ENCODE assay signal across 8 cellular contexts in genomic region chr12:14768823-14769405, GRCh38. TPM values are rescaled to one million over a fixed set of nuclear protein-coding genes. Genes with fewer than 3 reads are reported as not detected.
DNase-seq lines count a peak whose midpoint lies in the region; ATAC-seq and TF ChIP-seq lines count a peak whose summit lies in the region.

No MANE protein-coding gene starts in this region.

- H3K4me1 Mint-ChIP-seq in naive thymus-derived CD8-positive, alpha-beta T cell, result peaks cover 22 to 73% (median 42%) of the 10 kb centered on the region in 4 donors

- peak overlapping the region in 17 of 59 donors; percentile 85 to 98 (median 93) for H3K27ac ChIP-seq in dorsolateral prefrontal cortex
- H3K27ac ChIP-seq in upper lobe of right lung, result peak overlapping the region; percentile 99

- peak overlapping the region; percentile 89 to 98 (median 96) for H3K4me3 Mint-ChIP-seq in naive thymus-derived CD8-positive, alpha-beta T cell

- intact Hi-C loops in dorsolateral prefrontal cortex (cut with DNase I) (no loop called here), upper lobe of right lung (cut with DNase I) (no loop called here)

- H3K27me3 ChIP-seq in GM06990 (replicated peaks; ENCODE audit: control insufficient read depth, insufficient read depth, low read length), result no peaks in the 10 kb centered on the region
- H3K27me3 ChIP-seq in dorsolateral prefrontal cortex, result no peaks in the 10 kb centered on the region
- H3K27me3 ChIP-seq in upper lobe of right lung, result no peaks in the 10 kb centered on the region

- TF ChIP-seq CTCF in GM06990 (IDR thresholded peaks at IDR 0.05; ENCODE audit: insufficient read depth, low read length, poor library complexity, severe bottlenecking) (no peak), dorsolateral prefrontal cortex (IDR thresholded peaks at IDR 0.05 in 54 of 56, conservative IDR thresholded peaks at IDR 0.05 in 2 of 56; ENCODE audit: low read depth in 1 of 56, partially characterized antibody in 56 of 56) (no peak), upper lobe of right lung (IDR thresholded peaks at IDR 0.05) (no peak)

- H3K4me3 ChIP-seq in GM06990 (replicated peaks; ENCODE audit: low read depth, low read length) (peak overlapping the region; percentile 79), dorsolateral prefrontal cortex (peak overlapping the region in 58 of 59 donors; percentile 71 to 98 (median 86)), upper lobe of right lung (peak overlapping the region; percentile 97)

- peaks cover 12% of the 10 kb centered on the region for H3K4me1 ChIP-seq in upper lobe of right lung

- ATAC-seq in naive thymus-derived CD8-positive, alpha-beta T cell, result no peak
- ATAC-seq in upper lobe of right lung (no peak), HG02642 (IDR thresholded peaks at IDR 0.05; ENCODE audit: poor library complexity, unreplicated experiment) (no peak)

- peaks cover 2% of the 10 kb centered on the region for H3K36me3 ChIP-seq in GM06990 (ENCODE audit: control insufficient read depth, insufficient read depth, low read length)
- H3K36me3 ChIP-seq in upper lobe of right lung, result no peaks in the 10 kb centered on the region

- no peaks in the 10 kb centered on the region for H3K9me3 ChIP-seq in upper lobe of right lung

- peaks cover 0 to 32% (median 14%) of the 10 kb centered on the region in 9 donors for H3K9me3 Mint-ChIP-seq in naive thymus-derived CD8-positive, alpha-beta T cell

- POLR2A ChIA-PET in naive thymus-derived CD8-positive, alpha-beta T cell (lab: Charles Lee), result interaction anchor here (1.0 to 8.3 kb wide), 10 partner anchors 14 to 1114 kb away, joined by 3 to 223 read pairs (median 25); partner anchors contain the start of genes ARHGDIB, ATF7IP, C12orf60 and STRAP

- peak overlapping the region; percentile 99 to 100 (median 99) for H3K27ac Mint-ChIP-seq in naive thymus-derived CD8-positive, alpha-beta T cell

- H3K27me3 Mint-ChIP-seq in naive thymus-derived CD8-positive, alpha-beta T cell, result peaks cover 0 to 3% (median 0%) of the 10 kb centered on the region in 5 donors

- DNase-seq in GM06990 (ENCODE audit: extremely low read depth, insufficient read length) (peak; percentile 61), T-helper 22 cell (ENCODE audit: low read depth) (peak; percentile 19), dorsolateral prefrontal cortex (no peak), upper lobe of right lung (no peak), NCI-H774 (lab: John Stamatoyannopoulos, UW) (no peak), H4 (ENCODE audit: low spot score) (no peak)
- peak in 7 of 10 donors; percentile 5 to 64 (median 25) for DNase-seq in naive thymus-derived CD8-positive, alpha-beta T cell

- peaks cover 34 to 43% (median 38%) of the 10 kb centered on the region in 3 donors for H3K36me3 Mint-ChIP-seq in naive thymus-derived CD8-positive, alpha-beta T cell

RNA-seq across cellular contexts. Expression of gene WBP11, which starts 34.4 kb away (rescaled TPM):
- total RNA-seq in dorsolateral prefrontal cortex (10 to 100 TPM; 27.9 to 83.0 (median 52.0) TPM), upper lobe of right lung (49.3 TPM)
- total RNA-seq in naive thymus-derived CD8-positive, alpha-beta T cell, result 100 to 1,000 TPM in 1 of 2 experiments, 10 to 100 TPM in 1; 93.8 to 106 TPM
- 10 to 100 TPM; 59.5 to 66.5 (median 59.8) TPM for polyA plus RNA-seq in naive thymus-derived CD8-positive, alpha-beta T cell
- 21.3 and 35.5 TPM in 2 replicates for total RNA-seq in H4 (2014; rRNA removed; shearing (Covaris generic))

RNA-seq across cellular contexts. Expression of gene C12orf60, which starts 34.6 kb away (rescaled TPM):
- total RNA-seq in dorsolateral prefrontal cortex, result 1 to 10 TPM in 118 of 120 experiments, under 1 TPM in 2; 0.86 to 6.0 (median 2.5) TPM
- total RNA-seq in naive thymus-derived CD8-positive, alpha-beta T cell, result 1 to 10 TPM in 1 of 2 experiments, under 1 TPM in 1; 0.71 to 1.3 TPM
- 1 to 10 TPM in 2 of 3 donors, under 1 TPM in 1; 0.98 to 2.5 (median 1.7) TPM for polyA plus RNA-seq in naive thymus-derived CD8-positive, alpha-beta T cell
- 0.17 TPM for total RNA-seq in upper lobe of right lung
- 1.2 and 2.8 TPM in 2 replicates for total RNA-seq in H4 (2014; rRNA removed; shearing (Covaris generic))

RNA-seq across cellular contexts. Expression of gene SMCO3, which starts 45.1 kb away (rescaled TPM):
- not detected for total RNA-seq in dorsolateral prefrontal cortex
- not detected for total RNA-seq in naive thymus-derived CD8-positive, alpha-beta T cell
- polyA plus RNA-seq in naive thymus-derived CD8-positive, alpha-beta T cell, result under 1 TPM in 1 of 3 donors, not detected in 2; 0.07 TPM
- total RNA-seq in upper lobe of right lung, result 1.9 TPM
- total RNA-seq in H4 (2014; rRNA removed; shearing (Covaris generic)), result not detected in 2 replicates

Comparison
In these comparisons a context has a peak if more than half of its experiments do, and no peak if none do; other contexts are left out.
1. DNase-seq: peak in GM06990 (single experiment), T-helper 22 cell (single experiment) and naive thymus-derived CD8-positive, alpha-beta T cell (7 of 10); none in dorsolateral prefrontal cortex (0 of 10), upper lobe of right lung (single experiment), NCI-H774 (single experiment) and H4 (single experiment).
2. Peak in every context shown above with its lines, with median percentiles within 50 percentile points of each other: H3K4me3 ChIP-seq.